11 cellular contexts compared by ENCODE assay signal in the genomic region with DNA sequence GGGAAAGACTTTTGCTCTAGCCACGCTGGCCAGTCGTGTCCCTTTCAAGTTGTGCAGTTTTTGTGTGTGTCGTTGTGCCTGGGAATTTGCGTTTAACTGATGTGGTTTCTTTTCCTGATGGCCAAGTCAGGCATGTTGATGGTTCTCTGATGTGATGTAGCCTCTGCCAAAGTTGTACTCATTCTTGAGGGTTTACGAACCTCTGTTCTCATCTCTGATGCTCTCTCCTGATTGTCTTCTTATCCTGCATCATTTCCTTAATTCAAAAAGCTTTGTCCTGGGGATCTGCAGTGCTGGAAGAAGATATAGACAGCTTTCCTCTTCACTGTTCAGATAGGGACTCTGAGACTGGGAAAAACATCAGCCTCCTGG. TPM values are rescaled to one million over a fixed set of nuclear protein-coding genes. Genes with fewer than 3 reads are reported as not detected.
A peak's percentile ranks its signal among the peaks of the same experiment; 100 is the strongest.
DNase-seq lines count a peak whose midpoint lies in the region; ATAC-seq and TF ChIP-seq lines count a peak whose summit lies in the region.
"Had no signal": no experiment of that assay in that cellular context is flagged by ENCODE, and none has a peak within 500 bp of the region (broad histone marks: within the 10 kb centered on the region; RNA-seq: fewer than 3 reads in every experiment).

No MANE protein-coding gene starts in this region.

- H3K36me3 ChIP-seq in RWPE2 (ENCODE audit: low read depth) (peaks cover 60% of the 10 kb centered on the region), thoracic aorta (peaks cover 6% of the 10 kb centered on the region)

- H3K4me1 Mint-ChIP-seq in endothelial cell (ENCODE audit: unreplicated experiment): peaks cover 29% of the 10 kb centered on the region
- peaks cover 45% of the 10 kb centered on the region for H3K4me1 Mint-ChIP-seq in mesothelial cell of epicardium

- H3K27me3 Mint-ChIP-seq in endothelial cell (ENCODE audit: unreplicated experiment): peaks cover 8% of the 10 kb centered on the region
- no peaks in the 10 kb centered on the region for H3K27me3 Mint-ChIP-seq in mesothelial cell of epicardium (ENCODE audit: low read depth)

- H3K36me3 Mint-ChIP-seq in endothelial cell (ENCODE audit: low read depth, unreplicated experiment) (peaks cover 3% of the 10 kb centered on the region), mesothelial cell of epicardium (no peaks in the 10 kb centered on the region)

- H3K27me3 ChIP-seq in RWPE2 (ENCODE audit: insufficient read depth, poor library complexity, severe bottlenecking) (no peaks in the 10 kb centered on the region), thoracic aorta (replicated peaks; ENCODE audit: insufficient read depth) (no peaks in the 10 kb centered on the region)

- H3K4me1 ChIP-seq in RWPE2 (ENCODE audit: insufficient read depth, poor library complexity, severe bottlenecking): peaks cover 81% of the 10 kb centered on the region
- peaks cover 72 to 98% of the 10 kb centered on the region in 2 donors for H3K4me1 ChIP-seq in thoracic aorta (ENCODE audit: control insufficient read depth in 1 of 2, low read depth in 2 of 2)

- H3K9me3 Mint-ChIP-seq in endothelial cell (ENCODE audit: unreplicated experiment): no peaks in the 10 kb centered on the region
- H3K9me3 Mint-ChIP-seq in mesothelial cell of epicardium: no peaks in the 10 kb centered on the region
- H3K9me3 Mint-ChIP-seq: nephron progenitor cell had no signal

- H3K4me3 ChIP-seq in RWPE2 (ENCODE audit: severe bottlenecking) (no peak overlapping the region), thoracic aorta (peak overlapping the region; percentile 42)
- H3K4me3 ChIP-seq: GM12878 had no signal

- no peak overlapping the region for H3K4me3 Mint-ChIP-seq in endothelial cell (ENCODE audit: unreplicated experiment)
- H3K4me3 Mint-ChIP-seq in mesothelial cell of epicardium: no peak overlapping the region
- H3K4me3 Mint-ChIP-seq: nephron progenitor cell had no signal

- TF ChIP-seq CTCF in RWPE2 (IDR thresholded peaks at IDR 0.05; ENCODE audit: poor library complexity, severe bottlenecking) (no peak), endothelial cell (IDR thresholded peaks at IDR 0.05; ENCODE audit: unreplicated experiment) (no peak), mesothelial cell of epicardium (IDR thresholded peaks at IDR 0.05; ENCODE audit: unreplicated experiment) (no peak), thoracic aorta (IDR thresholded peaks at IDR 0.05) (no peak)

- DNase-seq in RWPE2 (ENCODE audit: low spot score) (no peak), endothelial cell (ENCODE audit: low spot score) (no peak), mesothelial cell of epicardium (ENCODE audit: low spot score in 2 of 2, unreplicated experiment in 2 of 2) (no peak), thoracic aorta (ENCODE audit: low spot score) (no peak), SKM-1 (lab: John Stamatoyannopoulos, UW; ENCODE audit: unreplicated experiment) (no peak)
- DNase-seq in activated CD4-positive, alpha-beta T cell treated with anti-CD3 and anti-CD28 coated beads for 1 hour: no peak
- no peak for DNase-seq in stimulated activated CD4-positive, alpha-beta T cell treated with anti-CD3 and anti-CD28 coated beads, Interleukin-2, amount 100 ng/mL, for 48 hours
- DNase-seq in activated CD4-positive, CD25-positive, alpha-beta regulatory T cell (lab: John Stamatoyannopoulos, UW): no peak
- DNase-seq: activated T-cell treated with anti-CD3 and anti-CD28 coated beads, Interleukin-2, amount 50 U/mL, for 1 hour; nephron progenitor cell had no signal

- ATAC-seq in RWPE2 (ENCODE audit: low read depth): no peak
- no peak for ATAC-seq in thoracic aorta (ENCODE audit: insufficient number of reproducible peaks, low FRiP score, low read depth)
- ATAC-seq: GM12878 had no signal

- H3K27ac ChIP-seq in RWPE2 (ENCODE audit: poor library complexity, severe bottlenecking) (peak overlapping the region; percentile 82), thoracic aorta (peak overlapping the region; percentile 92 to 94)

- peak overlapping the region; percentile 37 for H3K27ac Mint-ChIP-seq in endothelial cell (ENCODE audit: unreplicated experiment)
- peak overlapping the region; percentile 64 for H3K27ac Mint-ChIP-seq in mesothelial cell of epicardium
- H3K27ac Mint-ChIP-seq: nephron progenitor cell had no signal

- no peaks in the 10 kb centered on the region for H3K9me3 ChIP-seq in RWPE2 (ENCODE audit: severe bottlenecking)
- H3K9me3 ChIP-seq in thoracic aorta: no peaks in the 10 kb centered on the region

RNA-seq across cellular contexts. Expression of a gene that starts 25.4 kb away (rescaled TPM):
- total RNA-seq in endothelial cell (ENCODE audit: unreplicated experiment) (67.2 TPM), mesothelial cell of epicardium (20.0 to 22.6 TPM (median 22.3 TPM) in 3 replicates), thoracic aorta (100 to 1,000 TPM; 249 to 300 TPM)
